In the genomic region with DNA sequence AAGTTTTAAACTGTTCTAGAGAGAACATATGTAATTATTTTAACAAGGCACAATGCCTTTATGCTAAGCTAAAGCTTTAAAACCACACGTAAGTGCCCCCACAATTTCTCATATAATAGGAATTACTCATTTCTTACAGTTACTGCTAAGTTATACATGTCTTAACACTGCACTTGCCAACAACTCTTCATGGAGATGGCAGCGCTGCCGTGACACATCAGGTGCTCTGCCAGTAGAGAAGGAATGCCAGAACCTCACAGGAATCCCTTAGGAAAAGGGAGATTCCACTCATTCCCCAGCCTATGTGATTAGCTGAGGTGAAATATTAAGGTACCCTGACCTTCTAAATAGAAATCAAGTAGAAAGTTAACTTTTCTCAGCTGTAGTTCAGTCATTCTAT, we compare ENCODE assay signal across 23 cellular contexts. TPM values are rescaled to one million over a fixed set of nuclear protein-coding genes. Genes with fewer than 3 reads are reported as not detected.
A peak's percentile ranks its signal among the peaks of the same experiment; 100 is the strongest.
DNase-seq lines count a peak whose midpoint lies in the region; ATAC-seq, FAIRE-seq and TF ChIP-seq lines count a peak whose summit lies in the region.
"Had no signal": no experiment of that assay in that cellular context is flagged by ENCODE, and none has a peak within 500 bp of the region (broad histone marks: within the 10 kb centered on the region; RNA-seq: fewer than 3 reads in every experiment).

No MANE protein-coding gene starts in this region.

- no peak overlapping the region for H3K27ac Mint-ChIP-seq in astrocyte (ENCODE audit: unreplicated experiment)
- H3K27ac Mint-ChIP-seq: B cell; naive thymus-derived CD8-positive, alpha-beta T cell had no signal

- no peak for ATAC-seq in gastrocnemius medialis
- ATAC-seq: left ventricle myocardium superior; naive thymus-derived CD8-positive, alpha-beta T cell; right cardiac atrium had no signal

- H3K4me3 ChIP-seq in astrocyte (ENCODE audit: insufficient read depth, low read depth, low read length): no peak overlapping the region
- H3K4me3 ChIP-seq in hepatocyte: no peak overlapping the region
- peak overlapping the region; percentile 63 to 72 (median 68) for H3K4me3 ChIP-seq in gastrocnemius medialis
- H3K4me3 ChIP-seq in BE2C (ENCODE audit: low read depth, low read length): no peak overlapping the region
- H3K4me3 ChIP-seq: tibial artery had no signal

- H3K36me3 ChIP-seq in astrocyte (ENCODE audit: insufficient read depth, low read length) (no peaks in the 10 kb centered on the region), hepatocyte (replicated peaks; ENCODE audit: insufficient read depth, low read depth) (no peaks in the 10 kb centered on the region), gastrocnemius medialis (peaks cover 0 to 70% of the 10 kb centered on the region in 2 donors), BE2C (no peaks in the 10 kb centered on the region; the same call in 1 of the 2 replicates)

- TF ChIP-seq POLR2A in H54 (IDR thresholded peaks at IDR 0.05; ENCODE audit: low read depth, low read length) (no peak), gastrocnemius medialis (IDR thresholded peaks at IDR 0.05) (no peak)

- H3K4me2 ChIP-seq in astrocyte (ENCODE audit: low read length) (no peak overlapping the region), hepatocyte (peak overlapping the region; percentile 54)

- H3K27ac ChIP-seq in astrocyte (ENCODE audit: low read depth, low read length) (no peak overlapping the region), hepatocyte (peak overlapping the region; percentile 35), gastrocnemius medialis (peak overlapping the region; percentile 97 to 100 (median 98))

- DNase-seq in H54 (ENCODE audit: insufficient read length, low spot score) (peak; percentile 43), astrocyte (ENCODE audit: low read depth) (peak; percentile 75), hepatocyte (ENCODE audit: low spot score) (no peak), gastrocnemius medialis (no peak), BE2C (no peak), HCEC 1CT (no peak)
- DNase-seq in activated CD4-positive, alpha-beta T cell treated with anti-CD3 and anti-CD28 coated beads for 1 hour: no peak
- DNase-seq in activated effector memory CD4-positive, alpha-beta T cell treated with Interleukin-2 at 50 U/mL for 16 hours: no peak
- DNase-seq: activated CD8-positive, alpha-beta memory T cell treated with anti-CD3 and anti-CD28 coated beads, Interleukin-2, amount 50 U/mL, for 48 hours; activated naive CD4-positive, alpha-beta T cell treated with anti-CD3 and anti-CD28 coated beads, Interleukin-2, amount 50 U/mL, for 16 hours; central memory CD4-positive, alpha-beta T cell; DMS 273 treated with DMSO at 0.1 percent for 48 hours; hippocampal formation; Kasumi-1; left ventricle myocardium superior; naive thymus-derived CD8-positive, alpha-beta T cell; NCI-H1930; NCI-H69; right cardiac atrium; stimulated activated CD4-positive, alpha-beta T cell treated with anti-CD3 and anti-CD28 coated beads, Interleukin-2, amount 100 ng/mL, for 48 hours; T-helper 1 cell had no signal

- no peaks in the 10 kb centered on the region for H3K4me1 ChIP-seq in astrocyte (ENCODE audit: insufficient read depth, low read length)
- H3K4me1 ChIP-seq in hepatocyte (ENCODE audit: insufficient read depth): peaks cover 27% of the 10 kb centered on the region
- H3K4me1 ChIP-seq in gastrocnemius medialis: peaks cover 44 to 73% of the 10 kb centered on the region in 2 donors
- H3K4me1 ChIP-seq in BE2C: peaks cover 12% of the 10 kb centered on the region

- no peaks in the 10 kb centered on the region for H3K27me3 ChIP-seq in astrocyte (ENCODE audit: insufficient read depth, low read length)
- no peaks in the 10 kb centered on the region for H3K27me3 ChIP-seq in hepatocyte
- H3K27me3 ChIP-seq in gastrocnemius medialis: no peaks in the 10 kb centered on the region
- H3K27me3 ChIP-seq in BE2C: no peaks in the 10 kb centered on the region
- H3K27me3 ChIP-seq: tibial artery had no signal

- H3K27me3 Mint-ChIP-seq in astrocyte (ENCODE audit: low read depth, unreplicated experiment): peaks cover 63% of the 10 kb centered on the region
- H3K27me3 Mint-ChIP-seq: B cell; naive thymus-derived CD8-positive, alpha-beta T cell had no signal

- no peak overlapping the region for H3K4me3 Mint-ChIP-seq in astrocyte (ENCODE audit: unreplicated experiment)
- H3K4me3 Mint-ChIP-seq: B cell; naive thymus-derived CD8-positive, alpha-beta T cell had no signal

- H3K9me3 ChIP-seq in astrocyte (ENCODE audit: insufficient read depth, low read depth, low read length) (no peaks in the 10 kb centered on the region), hepatocyte (ENCODE audit: low read depth) (no peaks in the 10 kb centered on the region), gastrocnemius medialis (no peaks in the 10 kb centered on the region), BE2C (no peaks in the 10 kb centered on the region)
- H3K9me3 ChIP-seq: tibial artery had no signal

- TF ChIP-seq CTCF in astrocyte (IDR thresholded peaks at IDR 0.05; ENCODE audit: insufficient read depth, low read depth, low read length) (no peak), hepatocyte (IDR thresholded peaks at IDR 0.05; ENCODE audit: poor library complexity) (no peak), gastrocnemius medialis (IDR thresholded peaks at IDR 0.05 in 4 of 5, conservative IDR thresholded peaks at IDR 0.05 in 1 of 5) (no peak), BE2C (IDR thresholded peaks at IDR 0.05; ENCODE audit: low read depth, low read length) (no peak)

- H3K79me2 ChIP-seq in astrocyte (ENCODE audit: insufficient read depth, low read length): no peaks in the 10 kb centered on the region
- H3K79me2 ChIP-seq in hepatocyte: peaks cover 31% of the 10 kb centered on the region

- intact Hi-C loops in gastrocnemius medialis (cut with DNase I; ENCODE audit: low total_unique reads): no loop called here

- peaks cover 9% of the 10 kb centered on the region for H3K4me1 Mint-ChIP-seq in astrocyte (ENCODE audit: low read depth, unreplicated experiment)

- in situ Hi-C loops in gastrocnemius medialis (cut with MboI; ENCODE audit: low sequenced_read_pairs in 4 of 4): loop anchor here in 1 of 4 donors (25.0 kb wide), 1 partner anchor 786 kb away; no protein-coding TSS in a partner anchor

- peaks cover 13% of the 10 kb centered on the region for H3K36me3 Mint-ChIP-seq in astrocyte (ENCODE audit: low read depth, unreplicated experiment)

- H2AFZ ChIP-seq in astrocyte (ENCODE audit: low read depth, low read length) (no peak overlapping the region), hepatocyte (no peak overlapping the region)

- no peaks in the 10 kb centered on the region for H3K9me2 ChIP-seq in hepatocyte (replicated peaks; ENCODE audit: insufficient read depth)

- H3K9ac ChIP-seq in astrocyte (ENCODE audit: low read length): no peak overlapping the region

- FAIRE-seq in H54 (lab: Jason Lieb, UNC) (no peak), astrocyte (lab: Jason Lieb, UNC) (no peak)

- H4K20me1 ChIP-seq in astrocyte (ENCODE audit: insufficient read depth, low read length) (peaks cover 12% of the 10 kb centered on the region), hepatocyte (ENCODE audit: insufficient read depth, poor library complexity, severe bottlenecking) (peaks cover 1% of the 10 kb centered on the region)

- peaks cover 8% of the 10 kb centered on the region for H3K9me3 Mint-ChIP-seq in astrocyte (ENCODE audit: unreplicated experiment)
- H3K9me3 Mint-ChIP-seq: naive thymus-derived CD8-positive, alpha-beta T cell had no signal

- WGBS in hepatocyte (ENCODE audit: low lambda C conversion rate, missing lambda C conversion rate): 68% methylated on average over 3 of the region's 3 CpGs

RNA-seq across cellular contexts. Expression of a gene that starts 24.0 kb away (rescaled TPM):
- total RNA-seq in astrocyte (7.0 and 8.0 TPM in 2 replicates), hepatocyte (168 and 264 TPM in 2 replicates), gastrocnemius medialis (1,000 to 10,000 TPM in 3 of 4 donors, 100 to 1,000 TPM in 1; 591 to 2,181 (median 1,316) TPM)
- polyA plus RNA-seq in hepatocyte: 114 and 121 TPM in 2 replicates
- polyA plus RNA-seq in BE2C (2012; ENCODE audit: insufficient read depth, insufficient read length, low read depth): 9.4 TPM

Comparison
In these comparisons a context has a peak if more than half of its experiments do, and no peak if none do; other contexts are left out.
1. DNase-seq: peak in H54 (single experiment) and astrocyte (single experiment); none in hepatocyte (single experiment), gastrocnemius medialis (0 of 2), BE2C (single experiment), HCEC 1CT (single experiment), activated CD4-positive, alpha-beta T cell treated with anti-CD3 and anti-CD28 coated beads for 1 hour (single experiment) and activated effector memory CD4-positive, alpha-beta T cell treated with Interleukin-2 at 50 U/mL for 16 hours (single experiment).
2. H3K4me3 ChIP-seq: peak in gastrocnemius medialis (4 of 4); none in astrocyte (single experiment), hepatocyte (single experiment) and BE2C (single experiment).
3. RNA of a gene that starts 24.0 kb away (total RNA-seq): 591 to 2,181 TPM in gastrocnemius medialis and 168 to 264 TPM in hepatocyte; 7.0 to 8.0 TPM in astrocyte; every median in the first group is over 10 times any median in the second.